8 cellular contexts compared by ENCODE assay signal in genomic region chr7:76047305-76047810, GRCh38. TPM values are rescaled to one million over a fixed set of nuclear protein-coding genes. Genes with fewer than 3 reads are reported as not detected.
DNase-seq lines count a peak whose midpoint lies in the region; ATAC-seq and TF ChIP-seq lines count a peak whose summit lies in the region.

No MANE protein-coding gene starts in this region.

- POLR2A ChIA-PET in activated CD8-positive, alpha-beta T cell treated with anti-CD3 and anti-CD28 coated beads, Interleukin-2, amount 10 ng/mL, durations not matched to agents 7 days and 5 days (lab: Charles Lee): interaction anchor here (0.6 to 1.7 kb wide), 13 partner anchors 9 to 308 kb away, joined by 3 to 15 read pairs (median 4); partner anchors contain the start of genes HIP1 and TMEM120A

- H3K27me3 ChIP-seq in cardiac muscle cell (no peaks in the 10 kb centered on the region), psoas muscle (ENCODE audit: insufficient read depth in 3 of 3, low read length in 2 of 3) (no peaks in the 10 kb centered on the region)

- H3K9me3 Mint-ChIP-seq in activated CD8-positive, alpha-beta T cell treated with anti-CD3 and anti-CD28 coated beads, Interleukin-2, amount 10 ng/mL, durations not matched to agents 7 days and 5 days (ENCODE audit: insufficient read depth): no peaks in the 10 kb centered on the region

- in situ Hi-C loops in KBM-7 (cut with MboI; ENCODE audit: low pct_unique_long_range_greater_than_20kb, low sequenced_read_pairs): no loop called here

- H3K36me3 ChIP-seq in ES-I3 (ENCODE audit: insufficient read depth, low read length) (peaks cover 14% of the 10 kb centered on the region), cardiac muscle cell (peaks cover 4% of the 10 kb centered on the region), psoas muscle (ENCODE audit: insufficient read depth in 1 of 2, low read depth in 1 of 2) (peaks cover 0 to 12% of the 10 kb centered on the region in 2 donors)

- peak overlapping the region; percentile 95 for H3K27ac Mint-ChIP-seq in activated CD8-positive, alpha-beta T cell treated with anti-CD3 and anti-CD28 coated beads, Interleukin-2, amount 10 ng/mL, durations not matched to agents 7 days and 5 days

- H3K9me3 ChIP-seq in ES-I3 (ENCODE audit: control insufficient read depth, insufficient read depth, low read length): no peaks in the 10 kb centered on the region
- H3K9me3 ChIP-seq in cardiac muscle cell (ENCODE audit: low read depth): no peaks in the 10 kb centered on the region
- no peaks in the 10 kb centered on the region for H3K9me3 ChIP-seq in psoas muscle

- H3K4me1 Mint-ChIP-seq in activated CD8-positive, alpha-beta T cell treated with anti-CD3 and anti-CD28 coated beads, Interleukin-2, amount 10 ng/mL, durations not matched to agents 7 days and 5 days (ENCODE audit: low read depth): peaks cover 39% of the 10 kb centered on the region

- H3K9ac ChIP-seq in ES-I3 (ENCODE audit: low read depth, low read length): peak overlapping the region; percentile 98

- H3K27ac ChIP-seq in cardiac muscle cell: peak overlapping the region; percentile 87
- H3K27ac ChIP-seq in psoas muscle: peak overlapping the region; percentile 98

- ATAC-seq in HG02938 (IDR thresholded peaks at IDR 0.05; ENCODE audit: unreplicated experiment): peak; percentile 2
- peak; percentile 8 for ATAC-seq in activated CD8-positive, alpha-beta T cell treated with anti-CD3 and anti-CD28 coated beads, Interleukin-2, amount 10 ng/mL, durations not matched to agents 7 days and 5 days
- ATAC-seq in psoas muscle: peak in 1 of 4 donors; percentile 4
- no peak for ATAC-seq in GM19452 (IDR thresholded peaks at IDR 0.05; ENCODE audit: unreplicated experiment)

- peak overlapping the region; percentile 96 for H3K4me3 Mint-ChIP-seq in activated CD8-positive, alpha-beta T cell treated with anti-CD3 and anti-CD28 coated beads, Interleukin-2, amount 10 ng/mL, durations not matched to agents 7 days and 5 days

- CTCF ChIA-PET in activated CD8-positive, alpha-beta T cell treated with anti-CD3 and anti-CD28 coated beads, Interleukin-2, amount 10 ng/mL, durations not matched to agents 7 days and 5 days (lab: Charles Lee): interaction anchor here (0.6 to 1.3 kb wide), 4 partner anchors 86 to 215 kb away, joined by 3 read pairs; partner anchors contain the start of gene POR

- H3K4me1 ChIP-seq in ES-I3 (ENCODE audit: insufficient read depth, low read length): peaks cover 13% of the 10 kb centered on the region; the same call in 1 of the 2 replicates
- peaks cover 8% of the 10 kb centered on the region for H3K4me1 ChIP-seq in cardiac muscle cell (ENCODE audit: low read depth)
- peaks cover 20% of the 10 kb centered on the region for H3K4me1 ChIP-seq in psoas muscle

- intact Hi-C loops in psoas muscle (cut with DNase I): no loop called here

- no peaks in the 10 kb centered on the region for H3K27me3 Mint-ChIP-seq in activated CD8-positive, alpha-beta T cell treated with anti-CD3 and anti-CD28 coated beads, Interleukin-2, amount 10 ng/mL, durations not matched to agents 7 days and 5 days (ENCODE audit: low read depth)

- peak; percentile 29 for DNase-seq in activated CD8-positive, alpha-beta T cell treated with anti-CD3 and anti-CD28 coated beads, Interleukin-2, amount 10 ng/mL, durations not matched to agents 7 days and 5 days
- DNase-seq in cardiac muscle cell (ENCODE audit: low read depth in 1 of 2, low spot score in 1 of 2) (peak in 1 of 2 donors; percentile 14), psoas muscle (no peak), KBM-7 (no peak), dedifferentiated amniotic fluid mesenchymal stem cell (ENCODE audit: extremely low spot score) (no peak)

- H3K36me3 Mint-ChIP-seq in activated CD8-positive, alpha-beta T cell treated with anti-CD3 and anti-CD28 coated beads, Interleukin-2, amount 10 ng/mL, durations not matched to agents 7 days and 5 days (ENCODE audit: low read depth): peaks cover 37% of the 10 kb centered on the region

- TF ChIP-seq CTCF in cardiac muscle cell (IDR thresholded peaks at IDR 0.05; ENCODE audit: low read depth, low read length) (no peak), psoas muscle (IDR thresholded peaks at IDR 0.05) (no peak)

- H3K4me3 ChIP-seq in cardiac muscle cell: peak overlapping the region; percentile 67
- peak overlapping the region; percentile 96 for H3K4me3 ChIP-seq in psoas muscle

- 1 to 3% (median 1%) methylated on average over 21 of the region's 21 CpGs for WGBS in psoas muscle, 3 donors

RNA-seq across cellular contexts. Expression of gene STYXL1, which starts 0.4 kb away (rescaled TPM):
- 10 to 100 TPM; 27.2 to 28.2 TPM for total RNA-seq in activated CD8-positive, alpha-beta T cell treated with anti-CD3 and anti-CD28 coated beads, Interleukin-2, amount 10 ng/mL, durations not matched to agents 7 days and 5 days
- total RNA-seq in cardiac muscle cell (46.7 and 66.3 TPM in 2 replicates), psoas muscle (10 to 100 TPM in 3 of 4 donors, 1 to 10 TPM in 1; 6.6 to 42.3 (median 14.1) TPM)
- polyA plus RNA-seq in cardiac muscle cell (87.8 and 92.0 TPM in 2 replicates), psoas muscle (10 to 100 TPM in 2 of 3 donors, 1 to 10 TPM in 1; 9.5 to 67.5 (median 39.9) TPM)

RNA-seq across cellular contexts. Expression of gene MDH2, which starts 0.5 kb away (rescaled TPM):
- 100 to 1,000 TPM; 148 to 166 TPM for total RNA-seq in activated CD8-positive, alpha-beta T cell treated with anti-CD3 and anti-CD28 coated beads, Interleukin-2, amount 10 ng/mL, durations not matched to agents 7 days and 5 days
- total RNA-seq in cardiac muscle cell (242 and 306 TPM in 2 replicates), psoas muscle (100 to 1,000 TPM; 483 to 621 (median 527) TPM)
- polyA plus RNA-seq in cardiac muscle cell (632 and 705 TPM in 2 replicates), psoas muscle (100 to 1,000 TPM; 385 to 453 (median 396) TPM)

RNA-seq across cellular contexts. Expression of gene TMEM120A, which starts 53.0 kb away (rescaled TPM):
- 10 to 100 TPM; 15.9 to 17.6 TPM for total RNA-seq in activated CD8-positive, alpha-beta T cell treated with anti-CD3 and anti-CD28 coated beads, Interleukin-2, amount 10 ng/mL, durations not matched to agents 7 days and 5 days
- 20.0 and 24.6 TPM in 2 replicates for total RNA-seq in cardiac muscle cell
- polyA plus RNA-seq in cardiac muscle cell: 56.9 and 69.9 TPM in 2 replicates
- 100 to 1,000 TPM in 1 of 4 donors, 10 to 100 TPM in 3; 70.1 to 103 (median 87.1) TPM for total RNA-seq in psoas muscle
- polyA plus RNA-seq in psoas muscle: 100 to 1,000 TPM; 106 to 185 (median 107) TPM
